ENCODE assay signal across 23 cellular contexts in genomic region chr5:2168601-2169416, GRCh38.
"Had no signal": no experiment of that assay in that cellular context is flagged by ENCODE, and none has a peak within 500 bp of the region (broad histone marks: within the 10 kb centered on the region; RNA-seq: fewer than 3 reads in every experiment).

No MANE protein-coding gene starts in this region.

- H3K36me3 ChIP-seq: ascending aorta, cardiac muscle cell, esophagus muscularis mucosa, lower lobe of right lung, ovary, prostate gland, transverse colon, vagina had no signal

- ATAC-seq: left colon; natural killer cell treated with Interleukin-12 subunit alpha and Interleukin-12 subunit beta and Interleukin-15 and Interleukin-18, amount 100 ng/mL, for 72 hours had no signal

- DNase-seq: activated CD4-positive, alpha-beta memory T cell treated with anti-CD3 and anti-CD28 coated beads for 36 hours; activated CD4-positive, alpha-beta T cell treated with anti-CD3 and anti-CD28 coated beads, Interleukin-2, amount 10 ng/mL, durations not matched to agents 24 days and 14 days; activated CD4-positive, CD25-positive, alpha-beta regulatory T cell treated with anti-CD3 and anti-CD28 coated beads, Interleukin-2, amount 50 U/mL, for 72 hours; activated CD8-positive, alpha-beta memory T cell treated with anti-CD3 and anti-CD28 coated beads, Interleukin-2, amount 50 U/mL, for 4 hours; activated gamma-delta T cell; activated naive CD4-positive, alpha-beta T cell treated with anti-CD3 and anti-CD28 coated beads, Interleukin-2, amount 10 ng/mL, durations not matched to agents 7 days and 5 days; activated naive CD8-positive, alpha-beta T cell treated with anti-CD3 and anti-CD28 coated beads, Interleukin-2, amount 10 ng/mL, durations not matched to agents 7 days and 5 days; activated T-cell treated with anti-CD3 and anti-CD28 coated beads, Interleukin-2, amount 50 U/mL, for 24 hours; left colon; lower lobe of right lung; mesenchymal stem cell; ovary; stimulated activated naive CD4-positive, alpha-beta T cell; T-helper 2 cell; testis; transverse colon had no signal

- H3K9me3 ChIP-seq: ascending aorta, esophagus muscularis mucosa, lower lobe of right lung, ovary, prostate gland, testis, transverse colon, vagina had no signal

- H3K4me1 ChIP-seq: ascending aorta, esophagus muscularis mucosa, lower lobe of right lung, prostate gland, testis, transverse colon, vagina had no signal

- H3K4me3 ChIP-seq: ascending aorta, cardiac muscle cell, esophagus muscularis mucosa, hepatocyte, lower lobe of right lung, ovary, prostate gland, testis, transverse colon, vagina had no signal
